In the genomic region with DNA sequence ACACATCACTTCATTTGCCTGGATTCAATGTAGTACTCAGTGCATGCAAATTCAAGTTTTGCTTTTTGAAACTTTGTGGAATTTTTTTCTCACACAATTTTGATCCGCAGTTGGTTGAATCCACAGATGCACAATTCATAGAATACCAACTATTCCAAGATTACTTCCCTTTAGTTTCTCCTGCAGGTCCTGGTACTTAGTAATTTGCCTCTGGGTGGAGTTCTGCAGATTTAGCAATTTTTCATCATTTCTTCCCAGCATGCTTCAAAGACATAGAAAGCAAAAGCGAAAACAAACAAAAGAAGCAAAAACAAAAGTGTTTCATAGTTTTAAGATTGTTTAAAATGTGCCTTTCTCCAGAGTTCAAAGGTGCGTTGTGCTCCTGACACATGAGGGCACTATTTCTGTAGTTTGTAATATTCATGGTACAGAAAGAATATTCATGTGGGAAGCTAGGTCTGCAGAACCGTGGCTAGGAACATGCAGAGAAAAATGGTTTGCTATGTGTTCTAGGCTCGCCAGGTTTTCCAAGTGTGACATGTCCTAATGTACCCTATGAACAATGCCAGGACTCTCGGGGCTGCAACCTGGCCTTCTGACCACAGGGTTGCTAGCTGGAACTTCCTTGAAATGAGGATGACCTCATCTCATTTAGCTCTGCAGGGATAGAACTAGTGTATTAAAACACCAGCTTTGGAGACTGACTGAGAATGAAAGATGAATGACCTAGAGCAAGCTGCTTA, we compare ENCODE assay signal across 8 cellular contexts. TPM values are rescaled to one million over a fixed set of nuclear protein-coding genes. Genes with fewer than 3 reads are reported as not detected.
DNase-seq lines count a peak whose midpoint lies in the region; ATAC-seq, FAIRE-seq and TF ChIP-seq lines count a peak whose summit lies in the region.

No MANE protein-coding gene starts in this region.

- DNase-seq in Ammon's horn (ENCODE audit: low spot score), result peak; percentile 47
- DNase-seq in GM18507 (ENCODE audit: extremely low spot score, insufficient read length, low read depth), result no peak
- peak; percentile 72 for DNase-seq in NOMO-1 treated with dmso at 0.1 percent for 144 hours (lab: John Stamatoyannopoulos, UW; ENCODE audit: unreplicated experiment)
- peak; percentile 83 for DNase-seq in amniotic epithelial cell (ENCODE audit: low read depth)
- DNase-seq in hepatocyte (ENCODE audit: low spot score), result peak; percentile 34
- DNase-seq in stimulated activated CD4-positive, alpha-beta T cell treated with anti-CD3 and anti-CD28 coated beads, Interleukin-4, amount 100 ng/mL, for 4 hours, result peak; percentile 15 to 32
- DNase-seq in occipital lobe (lab: John Stamatoyannopoulos, UW), result no peak

- H3K27ac ChIP-seq in hepatocyte, result no peak overlapping the region

- no peaks in the 10 kb centered on the region for H3K36me3 ChIP-seq in hepatocyte (replicated peaks; ENCODE audit: insufficient read depth, low read depth)

- WGBS in hepatocyte (ENCODE audit: low lambda C conversion rate, missing lambda C conversion rate), result 63% methylated on average over 6 of the region's 6 CpGs

- no peaks in the 10 kb centered on the region for H3K27me3 ChIP-seq in hepatocyte

- no peaks in the 10 kb centered on the region for H4K20me1 ChIP-seq in hepatocyte (ENCODE audit: insufficient read depth, poor library complexity, severe bottlenecking)

- H3K4me3 ChIP-seq in hepatocyte, result no peak overlapping the region

- H3K9me3 ChIP-seq in hepatocyte (ENCODE audit: low read depth), result no peaks in the 10 kb centered on the region

- no peak overlapping the region for H2AFZ ChIP-seq in hepatocyte

- H3K4me2 ChIP-seq in hepatocyte, result no peak overlapping the region

- peaks cover 9% of the 10 kb centered on the region for H3K4me1 ChIP-seq in hepatocyte (ENCODE audit: insufficient read depth)

- ATAC-seq in HG02973 (IDR thresholded peaks at IDR 0.05; ENCODE audit: unreplicated experiment), result peak; percentile 62

- FAIRE-seq in GM18507 (lab: Jason Lieb, UNC), result peak; percentile 87

- peak; percentile 63 for TF ChIP-seq CTCF in hepatocyte (IDR thresholded peaks at IDR 0.05; ENCODE audit: poor library complexity)

- H3K79me2 ChIP-seq in hepatocyte, result no peaks in the 10 kb centered on the region

- H3K9me2 ChIP-seq in hepatocyte (replicated peaks; ENCODE audit: insufficient read depth), result no peaks in the 10 kb centered on the region

RNA-seq across cellular contexts. Expression of a gene that starts 30.0 kb away (rescaled TPM):
- 0.80 and 0.92 TPM in 2 replicates for total RNA-seq in hepatocyte
- 0.77 TPM in 1 of 2 replicates, not detected in the other for polyA plus RNA-seq in hepatocyte
- 6.9 TPM for total RNA-seq in occipital lobe

RNA-seq across cellular contexts. Expression of a gene that starts 46.4 kb away (rescaled TPM):
- total RNA-seq in hepatocyte, result 170 and 183 TPM in 2 replicates
- polyA plus RNA-seq in hepatocyte, result 126 and 135 TPM in 2 replicates
- total RNA-seq in occipital lobe, result 45.4 TPM

Comparison
In these comparisons a context has a peak if more than half of its experiments do, and no peak if none do; other contexts are left out.
1. DNase-seq: peak in Ammon's horn (single experiment), NOMO-1 treated with dmso at 0.1 percent for 144 hours (single experiment), amniotic epithelial cell (single experiment), hepatocyte (single experiment) and stimulated activated CD4-positive, alpha-beta T cell treated with anti-CD3 and anti-CD28 coated beads, Interleukin-4, amount 100 ng/mL, for 4 hours (2 of 2); none in GM18507 (single experiment) and occipital lobe (single experiment).